Comparison of ENCODE assay signal across 24 cellular contexts in genomic region chr2:16375981-16376380, GRCh38.
"Had no signal": no experiment of that assay in that cellular context is flagged by ENCODE, and none has a peak within 500 bp of the region (broad histone marks: within the 10 kb centered on the region; RNA-seq: fewer than 3 reads in every experiment).

No MANE protein-coding gene starts in this region.

- H3K4me1 ChIP-seq: stomach, suprapubic skin, testis, thyroid gland, tibial artery, tibial nerve, transverse colon, upper lobe of left lung, upper lobe of right lung, uterus, vagina had no signal

- DNase-seq: stimulated activated CD4-positive, alpha-beta T cell treated with anti-CD3 and anti-CD28 coated beads, Interleukin-2, amount 100 ng/mL, for 48 hours; stimulated activated CD4-positive, alpha-beta T cell treated with anti-CD3 and anti-CD28 coated beads, Interleukin-4, amount 100 ng/mL, for 1 hour; stimulated activated CD4-positive, alpha-beta T cell treated with anti-CD3 and anti-CD28 coated beads, Interleukin-4, amount 100 ng/mL, for 24 hours; stimulated activated CD4-positive, alpha-beta T cell treated with anti-CD3 and anti-CD28 coated beads, Interleukin-4, amount 100 ng/mL, for 4 hours; stimulated activated CD8-positive, alpha-beta memory T cell treated with anti-CD3 and anti-CD28 coated beads, Interleukin-4, amount 100 ng/mL, for 48 hours; stimulated activated naive B cell treated with anti-CD40 and anti-IgM and Interleukin-4, amounts not matched to agents 10 μg/mL and 1 μg/mL and 100 μg/mL, for 72 hours; stimulated activated naive CD4-positive, alpha-beta T cell; stimulated activated naive CD4-positive, alpha-beta T cell treated with Interleukin-2 at 50 U/mL for 16 hours; stimulated activated naive CD8-positive, alpha-beta T cell treated with anti-CD3 and anti-CD28 coated beads, Interleukin-15, amount 100 ng/mL, for 72 hours; stimulated activated naive CD8-positive, alpha-beta T cell treated with anti-CD3 and anti-CD28 coated beads, Interleukin-15, Interleukin-2, amounts not matched to agents 100 U/mL and 50 U/mL, for 24 hours; stomach; substantia nigra; testis; thyroid gland; tibial artery; transverse colon; trophoblast cell; upper lobe of left lung; upper lobe of right lung; uterus had no signal

- H3K4me3 ChIP-seq: stomach, suprapubic skin, testis, thoracic aorta, thyroid gland, tibial artery, tibial nerve, transverse colon, upper lobe of left lung, upper lobe of right lung, uterus, vagina had no signal

- H3K9me3 ChIP-seq: stomach, suprapubic skin, testis, thoracic aorta, thyroid gland, tibial artery, transverse colon, upper lobe of left lung, upper lobe of right lung, uterus, vagina had no signal

- H3K27me3 ChIP-seq: stomach, suprapubic skin, testis, thyroid gland, tibial artery, tibial nerve, transverse colon, upper lobe of left lung, upper lobe of right lung, uterus, vagina had no signal

- H3K36me3 ChIP-seq: stomach, suprapubic skin, thoracic aorta, thyroid gland, tibial artery, tibial nerve, transverse colon, upper lobe of left lung, upper lobe of right lung, uterus, vagina had no signal
